21 cellular contexts compared by ENCODE assay signal in the genomic region with DNA sequence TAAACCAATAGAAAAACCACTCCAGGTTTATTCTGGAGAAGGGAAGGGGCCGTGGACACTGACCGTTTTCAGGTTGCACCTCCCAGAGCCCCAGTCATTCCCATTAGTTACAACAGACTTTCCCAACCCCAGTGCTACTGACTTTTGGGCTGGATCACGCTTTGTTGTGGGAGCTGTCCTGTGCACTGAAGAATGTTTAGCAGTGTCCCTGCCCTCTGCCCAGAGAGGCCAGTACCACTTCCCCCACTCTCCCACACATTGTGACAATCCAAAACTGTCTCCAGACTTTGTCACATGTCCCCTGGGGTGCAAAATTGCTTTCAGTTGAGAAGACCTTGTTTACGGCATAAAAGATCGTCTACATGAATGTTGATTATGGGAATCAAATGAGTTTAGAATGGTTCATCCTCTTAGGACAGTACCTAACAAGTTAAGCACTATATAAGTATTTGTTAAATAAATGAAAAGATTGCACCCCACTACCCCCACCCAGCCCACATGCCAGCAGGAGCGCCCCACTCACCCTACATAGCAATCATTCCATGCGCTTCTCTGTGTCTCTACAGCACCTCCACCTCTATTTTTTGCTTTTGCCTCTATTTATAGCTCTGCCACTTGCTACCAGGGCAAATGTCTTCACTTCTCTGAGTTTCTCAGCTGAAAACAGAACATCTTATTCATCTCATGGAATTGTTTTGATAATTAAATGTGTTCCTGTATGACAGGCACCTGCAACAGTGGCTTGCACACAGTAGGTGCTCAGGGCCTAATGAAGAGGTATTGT.
DNase-seq lines count a peak whose midpoint lies in the region; ATAC-seq, FAIRE-seq and TF ChIP-seq lines count a peak whose summit lies in the region.
"Had no signal": no experiment of that assay in that cellular context is flagged by ENCODE, and none has a peak within 500 bp of the region (broad histone marks: within the 10 kb centered on the region; RNA-seq: fewer than 3 reads in every experiment).

No MANE protein-coding gene starts in this region.

- H2BK12ac ChIP-seq in H1 (ENCODE audit: low read depth, low read length): peak overlapping the region; percentile 40; the same call in 1 of the 2 replicates

- H3K27ac Mint-ChIP-seq in nephron (peak overlapping the region in 2 of 3 experiments; percentile 53 to 80), chondrocyte (ENCODE audit: unreplicated experiment) (no peak overlapping the region)
- H3K27ac Mint-ChIP-seq: activated CD8-positive, alpha-beta T cell treated with anti-CD3 and anti-CD28 coated beads, Interleukin-2, amount 10 ng/mL, durations not matched to agents 7 days and 5 days; natural killer cell; stimulated activated effector memory CD8-positive, alpha-beta T cell treated with anti-CD3 and anti-CD28 coated beads, Interleukin-12 subunit alpha, Interleukin-12 subunit beta, amount 100 ng/mL, for 72 hours; T-cell had no signal

- TF ChIP-seq CTCF in H1 (IDR thresholded peaks at IDR 0.05; ENCODE audit: control extremely low read depth in 1 of 3, insufficient read depth in 1 of 3, low read depth in 1 of 3, low read length in 3 of 3): no peak
- no peak for TF ChIP-seq CTCF in right atrium auricular region (IDR thresholded peaks at IDR 0.05)
- TF ChIP-seq CTCF in nephron (IDR thresholded peaks at IDR 0.05; ENCODE audit: unreplicated experiment in 3 of 3): no peak
- no peak for TF ChIP-seq CTCF in upper lobe of left lung (IDR thresholded peaks at IDR 0.05)
- TF ChIP-seq CTCF in chondrocyte (IDR thresholded peaks at IDR 0.05): no peak

- peak overlapping the region; percentile 4 for H4K91ac ChIP-seq in H1 (replicated peaks; ENCODE audit: insufficient read length, low read length)

- H3K9ac ChIP-seq in H1 (replicated peaks in 1 of 4; ENCODE audit: extremely low read depth in 1 of 4, low read depth in 3 of 4, low read length in 3 of 4): no peak overlapping the region

- FAIRE-seq in H1 (lab: Jason Lieb, UNC): no peak
- FAIRE-seq: GM12891 had no signal

- no peak overlapping the region; the same call in 1 of the 2 replicates for H3K18ac ChIP-seq in H1 (ENCODE audit: extremely low read depth, low read length)

- ATAC-seq in upper lobe of left lung (ENCODE audit: low FRiP score in 2 of 2): no peak
- ATAC-seq: activated CD8-positive, alpha-beta T cell treated with anti-CD3 and anti-CD28 coated beads, Interleukin-2, amount 10 ng/mL, durations not matched to agents 7 days and 5 days; foreskin keratinocyte; natural killer cell had no signal

- no peak overlapping the region for H3K4ac ChIP-seq in H1 (replicated peaks; ENCODE audit: insufficient read length, low read depth, low read length)

- no peak overlapping the region for H2AFZ ChIP-seq in H1 (ENCODE audit: low read length)

- TF ChIP-seq RAD21 in H1 (IDR thresholded peaks at IDR 0.05 in 1 of 2, conservative IDR thresholded peaks at IDR 0.05 in 1 of 2; ENCODE audit: low read depth in 2 of 2, low read length in 2 of 2): no peak

- no peak for TF ChIP-seq EP300 in H1 (IDR thresholded peaks at IDR 0.05; ENCODE audit: borderline replicate concordance in 1 of 2, low read depth in 2 of 2, low read length in 2 of 2)
- no peak for TF ChIP-seq EP300 in upper lobe of left lung (IDR thresholded peaks at IDR 0.05)

- H3K14ac ChIP-seq in H1 (ENCODE audit: insufficient read length): no peak overlapping the region

- no peaks in the 10 kb centered on the region for H3K79me1 ChIP-seq in H1 (ENCODE audit: low read depth, low read length)

- no peak overlapping the region for H2BK120ac ChIP-seq in H1 (replicated peaks; ENCODE audit: low read depth, low read length)

- H3K27me3 Mint-ChIP-seq in nephron (ENCODE audit: low read depth) (peaks cover 4% of the 10 kb centered on the region), chondrocyte (ENCODE audit: low read depth) (no peaks in the 10 kb centered on the region)
- H3K27me3 Mint-ChIP-seq: T-cell had no signal

- H3K9me3 ChIP-seq in H1 (ENCODE audit: insufficient read depth in 2 of 2, low read depth in 1 of 2, low read length in 1 of 2): no peaks in the 10 kb centered on the region
- H3K9me3 ChIP-seq in right atrium auricular region: no peaks in the 10 kb centered on the region
- no peaks in the 10 kb centered on the region for H3K9me3 ChIP-seq in upper lobe of left lung
- H3K9me3 ChIP-seq: thoracic aorta had no signal

- no peak overlapping the region for H4K5ac ChIP-seq in H1 (ENCODE audit: insufficient read length, low read depth, low read length)

- H4K20me1 ChIP-seq in H1 (replicated peaks in 1 of 2; ENCODE audit: control insufficient read depth in 1 of 2, insufficient read depth in 2 of 2, low read length in 2 of 2): no peaks in the 10 kb centered on the region

- H3K9me3 Mint-ChIP-seq in nephron (no peaks in the 10 kb centered on the region), chondrocyte (ENCODE audit: low read depth) (peaks cover 6% of the 10 kb centered on the region)
- H3K9me3 Mint-ChIP-seq: CD8-positive, alpha-beta memory T cell; natural killer cell; stimulated activated effector memory CD8-positive, alpha-beta T cell treated with anti-CD3 and anti-CD28 coated beads, Interleukin-12 subunit alpha, Interleukin-12 subunit beta, amount 100 ng/mL, for 72 hours; T-cell had no signal

- 0 out of 2 replicates have a peak overlapping the region, but pooled peaks have one; percentile 25 for H2AK5ac ChIP-seq in H1 (ENCODE audit: low read depth, low read length)

- whole genome bisulfite sequencing in H1 (ENCODE audit: extremely low coverage in 1 of 2, insufficient coverage in 1 of 2, insufficient read length in 1 of 2, insufficient replicate concordance in 2 of 2, low coverage in 1 of 2, low lambda C conversion rate in 2 of 2, missing lambda C conversion rate in 1 of 2), 2 experiments: 73% methylated on average over 7 of the region's 7 CpGs; no CpG with 5 or more reads in 1 of the 2 experiments
- 60 to 69% methylated on average over 7 of the region's 7 CpGs for WGBS in upper lobe of left lung, 2 donors

- peak overlapping the region; percentile 23; the same call in 1 of the 2 replicates for H2BK20ac ChIP-seq in H1 (ENCODE audit: low read length)

- H3K4me3 ChIP-seq in H1 (ENCODE audit: extremely low read depth in 1 of 4, insufficient read depth in 2 of 4, low read depth in 3 of 4, low read length in 4 of 4): no peak overlapping the region
- no peak overlapping the region for H3K4me3 ChIP-seq in right atrium auricular region
- no peak overlapping the region for H3K4me3 ChIP-seq in upper lobe of left lung
- H3K4me3 ChIP-seq: dorsolateral prefrontal cortex had no signal

- H3K4me1 Mint-ChIP-seq in nephron (peaks cover 50% of the 10 kb centered on the region), chondrocyte (ENCODE audit: low read depth) (peaks cover 20% of the 10 kb centered on the region)
- H3K4me1 Mint-ChIP-seq: CD8-positive, alpha-beta memory T cell; natural killer cell; stimulated activated effector memory CD8-positive, alpha-beta T cell treated with anti-CD3 and anti-CD28 coated beads, Interleukin-12 subunit alpha, Interleukin-12 subunit beta, amount 100 ng/mL, for 72 hours had no signal

- H3K27ac ChIP-seq in H1 (ENCODE audit: low read depth, low read length) (no peak overlapping the region), right atrium auricular region (peak overlapping the region; percentile 13 to 83), upper lobe of left lung (peak overlapping the region in 3 of 4 donors; percentile 41 to 62 (median 46))
- H3K27ac ChIP-seq: dorsolateral prefrontal cortex, foreskin keratinocyte, thoracic aorta had no signal

- H2BK5ac ChIP-seq in H1 (ENCODE audit: low read depth, low read length): no peak overlapping the region

- CTCF ChIA-PET in H1 (lab: Charles Lee; ENCODE audit: partially characterized antibody): interaction anchor here (0.8 to 3.1 kb wide), 21 partner anchors 19 to 531 kb away, joined by 3 to 22 read pairs (median 3); no protein-coding TSS in a partner anchor
- CTCF ChIA-PET in HEK293T (lab: Yijun Ruan, JAX): interaction anchor here (0.6 to 0.7 kb wide), 2 partner anchors 113 to 708 kb away, joined by 3 read pairs; no protein-coding TSS in a partner anchor

- H3K4me3 Mint-ChIP-seq in nephron: no peak overlapping the region
- H3K4me3 Mint-ChIP-seq in chondrocyte (ENCODE audit: unreplicated experiment): no peak overlapping the region
- H3K4me3 Mint-ChIP-seq: activated CD8-positive, alpha-beta T cell treated with anti-CD3 and anti-CD28 coated beads, Interleukin-2, amount 10 ng/mL, durations not matched to agents 7 days and 5 days; CD8-positive, alpha-beta memory T cell; natural killer cell; stimulated activated effector memory CD8-positive, alpha-beta T cell treated with anti-CD3 and anti-CD28 coated beads, Interleukin-12 subunit alpha, Interleukin-12 subunit beta, amount 100 ng/mL, for 72 hours; T-cell had no signal

- no peak overlapping the region for H3K4me2 ChIP-seq in H1 (ENCODE audit: insufficient read depth in 1 of 2, low read depth in 2 of 2, low read length in 2 of 2)

- POLR2A ChIA-PET in H1 (lab: Charles Lee; ENCODE audit: partially characterized antibody) (interaction anchor here (0.8 to 1.4 kb wide), 3 partner anchors 60 to 90 kb away, joined by 3 to 4 read pairs (median 3); no protein-coding TSS in a partner anchor), HEK293T (lab: Yijun Ruan, JAX) (no interaction called here)

- H3K23me2 ChIP-seq in H1 (ENCODE audit: low read depth, low read length): no peaks in the 10 kb centered on the region; the same call in 1 of the 2 replicates

- no peak overlapping the region for H3K23ac ChIP-seq in H1 (ENCODE audit: insufficient read length)

- H3K36me3 Mint-ChIP-seq in nephron (ENCODE audit: low read depth): no peaks in the 10 kb centered on the region
- H3K36me3 Mint-ChIP-seq in chondrocyte (ENCODE audit: low read depth): no peaks in the 10 kb centered on the region
- H3K36me3 Mint-ChIP-seq: natural killer cell; stimulated activated effector memory CD8-positive, alpha-beta T cell treated with anti-CD3 and anti-CD28 coated beads, Interleukin-12 subunit alpha, Interleukin-12 subunit beta, amount 100 ng/mL, for 72 hours; T-cell had no signal

- no peak overlapping the region for H4K8ac ChIP-seq in H1 (ENCODE audit: extremely low read depth, insufficient read depth, low read length)

- TF ChIP-seq POLR2A in H1 (IDR thresholded peaks at IDR 0.05; ENCODE audit: control extremely low read depth in 1 of 2, low read depth in 2 of 2, low read length in 2 of 2) (no peak), upper lobe of left lung (IDR thresholded peaks at IDR 0.05) (no peak)

- H3K56ac ChIP-seq in H1 (replicated peaks; ENCODE audit: insufficient read length, low read depth, low read length): no peak overlapping the region

- no peaks in the 10 kb centered on the region for H3K79me2 ChIP-seq in H1 (ENCODE audit: control insufficient read depth in 1 of 2, insufficient read depth in 2 of 2, low read length in 2 of 2)

- H2BK15ac ChIP-seq in H1 (ENCODE audit: low read length): 0 out of 2 replicates have a peak overlapping the region, but pooled peaks have one; percentile 12

- H3K27me3 ChIP-seq in H1 (replicated peaks in 1 of 4; ENCODE audit: control insufficient read depth in 3 of 4, extremely low read depth in 1 of 4, insufficient read depth in 3 of 4, low read length in 3 of 4) (no peaks in the 10 kb centered on the region; a peak in 2 of 7 replicates), right atrium auricular region (no peaks in the 10 kb centered on the region), upper lobe of left lung (no peaks in the 10 kb centered on the region)

- DNase-seq in H1 (ENCODE audit: low read depth in 1 of 2, low spot score in 2 of 2): no peak
- DNase-seq in right atrium auricular region (ENCODE audit: low spot score): no peak
- no peak for DNase-seq in upper lobe of left lung
- no peak for DNase-seq in NOMO-1 (lab: John Stamatoyannopoulos, UW; ENCODE audit: unreplicated experiment in 2 of 2)
- DNase-seq in HEK293T (ENCODE audit: extremely low spot score): no peak
- DNase-seq in chondrocyte (ENCODE audit: low spot score): no peak
- DNase-seq: activated CD4-positive, alpha-beta T cell treated with anti-CD3 and anti-CD28 coated beads for 1 hour; activated gamma-delta T cell treated with Interleukin-2 at 50 U/mL for 16 hours; dorsolateral prefrontal cortex; foreskin keratinocyte; natural killer cell; NCI-H2029; SHP77; stimulated activated CD4-positive, alpha-beta T cell treated with anti-CD3 and anti-CD28 coated beads, Interleukin-1b, Interleukin-23, amount 100 ng/mL, for 48 hours had no signal

- H3K4me1 ChIP-seq in H1 (replicated peaks in 1 of 4; ENCODE audit: control insufficient read depth in 3 of 4, insufficient read depth in 4 of 4, low read length in 3 of 4) (peaks cover 8 to 21% (median 11%) of the 10 kb centered on the region in 4 experiments), right atrium auricular region (peaks cover 0 to 21% of the 10 kb centered on the region in 2 donors), upper lobe of left lung (peaks cover 11 to 31% (median 19%) of the 10 kb centered on the region in 4 donors)
- H3K4me1 ChIP-seq: foreskin keratinocyte had no signal

- H3K36me3 ChIP-seq in H1 (ENCODE audit: control insufficient read depth in 2 of 4, insufficient read depth in 4 of 4, low read length in 3 of 4): no peaks in the 10 kb centered on the region; a peak in 1 of 8 replicates
- no peaks in the 10 kb centered on the region for H3K36me3 ChIP-seq in right atrium auricular region
- no peaks in the 10 kb centered on the region for H3K36me3 ChIP-seq in upper lobe of left lung
- H3K36me3 ChIP-seq: thoracic aorta had no signal
